8 cellular contexts compared by ENCODE assay signal in the genomic region with DNA sequence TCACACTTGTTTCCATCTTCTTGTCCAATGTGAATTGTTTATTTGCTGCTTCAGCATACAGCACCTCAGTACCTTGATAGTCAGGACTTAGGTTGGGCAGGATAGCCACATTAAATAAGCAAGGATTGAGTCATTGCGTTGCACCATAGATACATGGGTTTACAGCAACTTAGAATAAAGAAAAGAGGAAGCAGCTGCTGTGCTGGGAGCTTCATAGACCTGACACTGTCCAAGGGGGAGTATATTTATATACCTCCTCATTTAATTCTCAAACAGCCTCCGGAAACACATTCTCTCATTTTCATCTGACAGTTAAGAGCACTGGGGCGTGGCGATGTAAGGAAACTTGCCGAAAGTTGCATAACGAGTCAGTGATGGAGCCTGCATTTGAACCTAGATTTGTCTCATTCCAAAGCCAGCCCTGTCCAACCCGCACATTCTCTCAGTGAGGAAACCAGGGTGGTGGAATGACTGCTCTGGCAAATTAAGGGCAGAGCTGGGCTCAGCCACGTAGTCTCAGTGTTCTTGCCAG. TPM values are rescaled to one million over a fixed set of nuclear protein-coding genes. Genes with fewer than 3 reads are reported as not detected.
DNase-seq lines count a peak whose midpoint lies in the region; ATAC-seq and TF ChIP-seq lines count a peak whose summit lies in the region.

No MANE protein-coding gene starts in this region.

- H3K36me3 ChIP-seq in A673 (ENCODE audit: insufficient read depth, low read length, poor library complexity, severe bottlenecking) = no peaks in the 10 kb centered on the region

- no peaks in the 10 kb centered on the region for H3K27me3 ChIP-seq in A673 (replicated peaks; ENCODE audit: insufficient read depth, low read depth, low read length, poor library complexity)

- BruUV-seq in A673 (replicated peaks; lab: Mats Ljungman, UMichigan) = no TSS peak

- H3K27ac ChIP-seq in A673 (ENCODE audit: low read depth, low read length, poor library complexity, severe bottlenecking) = no peak overlapping the region

- H3K4me3 ChIP-seq in A673 (ENCODE audit: low read depth, low read length, poor library complexity, severe bottlenecking) (no peak overlapping the region), fibroblast of the aortic adventitia (ENCODE audit: low read depth, low read length) (no peak overlapping the region)

- peaks cover 2% of the 10 kb centered on the region for H3K4me1 Mint-ChIP-seq in WTC11

- TF ChIP-seq CTCF in A673 (conservative IDR thresholded peaks at IDR 0.05; ENCODE audit: low read depth, low read length) (no peak), fibroblast of the aortic adventitia (IDR thresholded peaks at IDR 0.05; ENCODE audit: insufficient read depth, low read length) (no peak), WTC11 (IDR thresholded peaks at IDR 0.05) (no peak)

- CTCF ChIA-PET in A673 (lab: Charles Lee) (no interaction called here), WTC11 (lab: Charles Lee) (interaction anchor here (1.1 kb wide), 1 partner anchor 14 kb away, joined by 3 read pairs; no protein-coding TSS in a partner anchor)

- no peak overlapping the region for H3K27ac Mint-ChIP-seq in WTC11

- H3K9me3 Mint-ChIP-seq in WTC11 = no peaks in the 10 kb centered on the region

- POLR2A ChIA-PET in A673 (lab: Charles Lee; ENCODE audit: low non-redundant PET) (no interaction called here), WTC11 (lab: Charles Lee) (interaction anchor here (0.6 kb wide), 1 partner anchor 36 kb away, joined by 5 read pairs; no protein-coding TSS in a partner anchor)

- DNase-seq in A673 (ENCODE audit: low spot score) (peak; percentile 92), SKM-1 treated with dmso at 0.1 percent for 144 hours (lab: John Stamatoyannopoulos, UW; ENCODE audit: unreplicated experiment) (peak; percentile 99), fibroblast of the aortic adventitia (ENCODE audit: low read depth) (peak; percentile 49), NCI-H1930 (lab: John Stamatoyannopoulos, UW) (no peak), RPMI8226 (no peak), WTC11 (ENCODE audit: low spot score) (no peak)

- ATAC-seq in GM19023 (IDR thresholded peaks at IDR 0.05; ENCODE audit: unreplicated experiment) (peak; percentile 52), HG03175 (IDR thresholded peaks at IDR 0.05; ENCODE audit: unreplicated experiment) (peak; percentile 96), WTC11 (no peak)

- intact Hi-C loops in A673 (cut with micrococcal nuclease; ENCODE audit: unreplicated experiment) = no loop called here

- H3K4me1 ChIP-seq in A673 (ENCODE audit: insufficient read depth, low read length, poor library complexity, severe bottlenecking) = peaks cover 29% of the 10 kb centered on the region

- no peaks in the 10 kb centered on the region for H3K27me3 Mint-ChIP-seq in WTC11 (ENCODE audit: low read depth)

- no peaks in the 10 kb centered on the region for H3K9me3 ChIP-seq in A673 (ENCODE audit: low read depth, low read length, poor library complexity, severe bottlenecking)

- H3K36me3 Mint-ChIP-seq in WTC11 = no peaks in the 10 kb centered on the region

- no peak overlapping the region for H3K4me3 Mint-ChIP-seq in WTC11

TF ChIP-seq in WTC11, 78 proteins besides CTCF, POLR2A, EP300 and RAD21 (continues in another document):
- TF ChIP-seq RELA (CRISPR knock-in tag; IDR thresholded peaks at IDR 0.05; ENCODE audit: borderline replicate concordance) (no peak), NFE2L1 (CRISPR knock-in tag; IDR thresholded peaks at IDR 0.05) (no peak), NFYB (CRISPR knock-in tag; conservative IDR thresholded peaks at IDR 0.05; ENCODE audit: low read depth) (no peak)
- TF ChIP-seq, protein P1, sequence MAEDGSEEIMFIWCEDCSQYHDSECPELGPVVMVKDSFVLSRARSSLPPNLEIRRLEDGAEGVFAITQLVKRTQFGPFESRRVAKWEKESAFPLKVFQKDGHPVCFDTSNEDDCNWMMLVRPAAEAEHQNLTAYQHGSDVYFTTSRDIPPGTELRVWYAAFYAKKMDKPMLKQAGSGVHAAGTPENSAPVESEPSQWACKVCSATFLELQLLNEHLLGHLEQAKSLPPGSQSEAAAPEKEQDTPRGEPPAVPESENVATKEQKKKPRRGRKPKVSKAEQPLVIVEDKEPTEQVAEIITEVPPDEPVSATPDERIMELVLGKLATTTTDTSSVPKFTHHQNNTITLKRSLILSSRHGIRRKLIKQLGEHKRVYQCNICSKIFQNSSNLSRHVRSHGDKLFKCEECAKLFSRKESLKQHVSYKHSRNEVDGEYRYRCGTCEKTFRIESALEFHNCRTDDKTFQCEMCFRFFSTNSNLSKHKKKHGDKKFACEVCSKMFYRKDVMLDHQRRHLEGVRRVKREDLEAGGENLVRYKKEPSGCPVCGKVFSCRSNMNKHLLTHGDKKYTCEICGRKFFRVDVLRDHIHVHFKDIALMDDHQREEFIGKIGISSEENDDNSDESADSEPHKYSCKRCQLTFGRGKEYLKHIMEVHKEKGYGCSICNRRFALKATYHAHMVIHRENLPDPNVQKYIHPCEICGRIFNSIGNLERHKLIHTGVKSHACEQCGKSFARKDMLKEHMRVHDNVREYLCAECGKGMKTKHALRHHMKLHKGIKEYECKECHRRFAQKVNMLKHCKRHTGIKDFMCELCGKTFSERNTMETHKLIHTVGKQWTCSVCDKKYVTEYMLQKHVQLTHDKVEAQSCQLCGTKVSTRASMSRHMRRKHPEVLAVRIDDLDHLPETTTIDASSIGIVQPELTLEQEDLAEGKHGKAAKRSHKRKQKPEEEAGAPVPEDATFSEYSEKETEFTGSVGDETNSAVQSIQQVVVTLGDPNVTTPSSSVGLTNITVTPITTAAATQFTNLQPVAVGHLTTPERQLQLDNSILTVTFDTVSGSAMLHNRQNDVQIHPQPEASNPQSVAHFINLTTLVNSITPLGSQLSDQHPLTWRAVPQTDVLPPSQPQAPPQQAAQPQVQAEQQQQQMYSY (CRISPR knock-in tag; IDR thresholded peaks at IDR 0.05) = no peak
- TF ChIP-seq, protein P2, sequence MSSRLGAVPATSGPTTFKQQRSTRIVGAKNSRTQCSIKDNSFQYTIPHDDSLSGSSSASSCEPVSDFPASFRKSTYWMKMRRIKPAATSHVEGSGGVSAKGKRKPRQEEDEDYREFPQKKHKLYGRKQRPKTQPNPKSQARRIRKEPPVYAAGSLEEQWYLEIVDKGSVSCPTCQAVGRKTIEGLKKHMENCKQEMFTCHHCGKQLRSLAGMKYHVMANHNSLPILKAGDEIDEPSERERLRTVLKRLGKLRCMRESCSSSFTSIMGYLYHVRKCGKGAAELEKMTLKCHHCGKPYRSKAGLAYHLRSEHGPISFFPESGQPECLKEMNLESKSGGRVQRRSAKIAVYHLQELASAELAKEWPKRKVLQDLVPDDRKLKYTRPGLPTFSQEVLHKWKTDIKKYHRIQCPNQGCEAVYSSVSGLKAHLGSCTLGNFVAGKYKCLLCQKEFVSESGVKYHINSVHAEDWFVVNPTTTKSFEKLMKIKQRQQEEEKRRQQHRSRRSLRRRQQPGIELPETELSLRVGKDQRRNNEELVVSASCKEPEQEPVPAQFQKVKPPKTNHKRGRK (CRISPR knock-in tag; IDR thresholded peaks at IDR 0.05; ENCODE audit: borderline replicate concordance) = no peak
- TF ChIP-seq, protein P3, sequence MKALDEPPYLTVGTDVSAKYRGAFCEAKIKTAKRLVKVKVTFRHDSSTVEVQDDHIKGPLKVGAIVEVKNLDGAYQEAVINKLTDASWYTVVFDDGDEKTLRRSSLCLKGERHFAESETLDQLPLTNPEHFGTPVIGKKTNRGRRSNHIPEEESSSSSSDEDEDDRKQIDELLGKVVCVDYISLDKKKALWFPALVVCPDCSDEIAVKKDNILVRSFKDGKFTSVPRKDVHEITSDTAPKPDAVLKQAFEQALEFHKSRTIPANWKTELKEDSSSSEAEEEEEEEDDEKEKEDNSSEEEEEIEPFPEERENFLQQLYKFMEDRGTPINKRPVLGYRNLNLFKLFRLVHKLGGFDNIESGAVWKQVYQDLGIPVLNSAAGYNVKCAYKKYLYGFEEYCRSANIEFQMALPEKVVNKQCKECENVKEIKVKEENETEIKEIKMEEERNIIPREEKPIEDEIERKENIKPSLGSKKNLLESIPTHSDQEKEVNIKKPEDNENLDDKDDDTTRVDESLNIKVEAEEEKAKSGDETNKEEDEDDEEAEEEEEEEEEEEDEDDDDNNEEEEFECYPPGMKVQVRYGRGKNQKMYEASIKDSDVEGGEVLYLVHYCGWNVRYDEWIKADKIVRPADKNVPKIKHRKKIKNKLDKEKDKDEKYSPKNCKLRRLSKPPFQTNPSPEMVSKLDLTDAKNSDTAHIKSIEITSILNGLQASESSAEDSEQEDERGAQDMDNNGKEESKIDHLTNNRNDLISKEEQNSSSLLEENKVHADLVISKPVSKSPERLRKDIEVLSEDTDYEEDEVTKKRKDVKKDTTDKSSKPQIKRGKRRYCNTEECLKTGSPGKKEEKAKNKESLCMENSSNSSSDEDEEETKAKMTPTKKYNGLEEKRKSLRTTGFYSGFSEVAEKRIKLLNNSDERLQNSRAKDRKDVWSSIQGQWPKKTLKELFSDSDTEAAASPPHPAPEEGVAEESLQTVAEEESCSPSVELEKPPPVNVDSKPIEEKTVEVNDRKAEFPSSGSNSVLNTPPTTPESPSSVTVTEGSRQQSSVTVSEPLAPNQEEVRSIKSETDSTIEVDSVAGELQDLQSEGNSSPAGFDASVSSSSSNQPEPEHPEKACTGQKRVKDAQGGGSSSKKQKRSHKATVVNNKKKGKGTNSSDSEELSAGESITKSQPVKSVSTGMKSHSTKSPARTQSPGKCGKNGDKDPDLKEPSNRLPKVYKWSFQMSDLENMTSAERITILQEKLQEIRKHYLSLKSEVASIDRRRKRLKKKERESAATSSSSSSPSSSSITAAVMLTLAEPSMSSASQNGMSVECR (CRISPR knock-in tag; IDR thresholded peaks at IDR 0.05; ENCODE audit: borderline replicate concordance) = no peak
- TF ChIP-seq, protein P4, sequence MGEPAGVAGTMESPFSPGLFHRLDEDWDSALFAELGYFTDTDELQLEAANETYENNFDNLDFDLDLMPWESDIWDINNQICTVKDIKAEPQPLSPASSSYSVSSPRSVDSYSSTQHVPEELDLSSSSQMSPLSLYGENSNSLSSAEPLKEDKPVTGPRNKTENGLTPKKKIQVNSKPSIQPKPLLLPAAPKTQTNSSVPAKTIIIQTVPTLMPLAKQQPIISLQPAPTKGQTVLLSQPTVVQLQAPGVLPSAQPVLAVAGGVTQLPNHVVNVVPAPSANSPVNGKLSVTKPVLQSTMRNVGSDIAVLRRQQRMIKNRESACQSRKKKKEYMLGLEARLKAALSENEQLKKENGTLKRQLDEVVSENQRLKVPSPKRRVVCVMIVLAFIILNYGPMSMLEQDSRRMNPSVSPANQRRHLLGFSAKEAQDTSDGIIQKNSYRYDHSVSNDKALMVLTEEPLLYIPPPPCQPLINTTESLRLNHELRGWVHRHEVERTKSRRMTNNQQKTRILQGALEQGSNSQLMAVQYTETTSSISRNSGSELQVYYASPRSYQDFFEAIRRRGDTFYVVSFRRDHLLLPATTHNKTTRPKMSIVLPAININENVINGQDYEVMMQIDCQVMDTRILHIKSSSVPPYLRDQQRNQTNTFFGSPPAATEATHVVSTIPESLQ (CRISPR knock-in tag; IDR thresholded peaks at IDR 0.05) = no peak

RNA-seq across cellular contexts. Expression of a gene that starts 42.2 kb away (rescaled TPM):
- 15.0 and 15.3 TPM in 2 replicates for total RNA-seq in A673 (2021)
- total RNA-seq in fibroblast of the aortic adventitia (ENCODE audit: low replicate concordance) = 3.5 and 23.2 TPM in 2 replicates
- 18.9 to 22.6 TPM (median 21.1 TPM) in 3 replicates for total RNA-seq in WTC11 (2021)

Comparison
In these comparisons a context has a peak if more than half of its experiments do, and no peak if none do; other contexts are left out.
1. DNase-seq: peak in A673 (single experiment), SKM-1 treated with dmso at 0.1 percent for 144 hours (single experiment) and fibroblast of the aortic adventitia (single experiment); none in NCI-H1930 (0 of 2), RPMI8226 (single experiment) and WTC11 (single experiment).